18 cellular contexts compared by ENCODE assay signal in the genomic region with DNA sequence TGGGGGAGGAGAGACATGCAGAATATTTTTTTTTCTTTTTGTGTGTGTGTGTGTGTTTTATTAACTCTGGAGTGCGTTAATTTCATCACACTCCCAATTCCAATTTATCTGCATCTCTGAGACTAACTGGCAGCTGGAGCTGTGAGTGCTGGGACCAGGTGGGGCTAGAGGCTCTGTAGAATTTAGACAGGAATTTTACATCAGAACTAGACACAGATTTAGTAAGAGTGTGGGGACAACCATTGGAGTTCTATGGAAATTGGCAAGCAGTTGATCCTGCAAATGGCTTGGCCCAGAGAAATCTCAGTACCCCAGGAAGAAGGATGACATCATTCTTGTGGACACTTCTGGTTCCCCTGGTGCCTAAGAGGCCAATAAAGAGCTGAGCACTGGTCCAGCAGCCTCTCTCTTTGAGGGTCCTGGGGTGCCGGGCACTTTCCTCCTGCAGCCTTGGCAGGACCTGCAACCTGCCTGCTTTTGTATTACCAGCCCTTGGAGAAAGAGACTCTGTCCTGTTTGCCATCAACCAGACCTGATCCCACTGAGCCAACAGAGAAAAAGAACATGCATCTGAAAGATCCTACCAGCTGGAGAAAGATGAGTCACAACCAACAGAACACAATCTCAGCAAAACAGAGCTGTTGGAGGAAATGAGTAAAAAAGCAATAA.
DNase-seq lines count a peak whose midpoint lies in the region; ATAC-seq, FAIRE-seq and TF ChIP-seq lines count a peak whose summit lies in the region.
"Had no signal": no experiment of that assay in that cellular context is flagged by ENCODE, and none has a peak within 500 bp of the region (broad histone marks: within the 10 kb centered on the region; RNA-seq: fewer than 3 reads in every experiment).

No MANE protein-coding gene starts in this region.

- H2AFZ ChIP-seq in ACC112 (ENCODE audit: low read length, unreplicated experiment) = peak overlapping the region; percentile 77
- H2AFZ ChIP-seq in hepatocyte = no peak overlapping the region
- H2AFZ ChIP-seq: parathyroid adenoma had no signal

- peak overlapping the region; percentile 51; the same call in 1 of the 2 replicates for H3K4me3 ChIP-seq in ACC112 (ENCODE audit: low read depth, low read length)
- no peak overlapping the region for H3K4me3 ChIP-seq in hepatocyte
- H3K4me3 ChIP-seq: adrenal gland, thyroid gland had no signal

- H3K4me2 ChIP-seq in hepatocyte = no peak overlapping the region
- H3K4me2 ChIP-seq: KMS-11 had no signal

- H3K27ac Mint-ChIP-seq in brain = peak overlapping the region; percentile 14 to 93 (median 82)
- H3K27ac Mint-ChIP-seq: B cell had no signal

- no peaks in the 10 kb centered on the region for H3K9me2 ChIP-seq in hepatocyte (replicated peaks; ENCODE audit: insufficient read depth)

- H3K9me3 ChIP-seq in hepatocyte (ENCODE audit: low read depth) = no peaks in the 10 kb centered on the region
- H3K9me3 ChIP-seq: adrenal gland, thyroid gland had no signal

- H3K27me3 Mint-ChIP-seq in brain = no peaks in the 10 kb centered on the region

- H3K27ac ChIP-seq in ACC112 (ENCODE audit: low read depth, low read length) (peak overlapping the region; percentile 32; the same call in 1 of the 2 replicates), hepatocyte (no peak overlapping the region)
- H3K27ac ChIP-seq: adrenal gland, KMS-11, parathyroid adenoma, thyroid gland had no signal

- no peak for ATAC-seq in HG03025 (IDR thresholded peaks at IDR 0.05; ENCODE audit: low FRiP score, unreplicated experiment)
- ATAC-seq: left lobe of liver had no signal

- TF ChIP-seq CTCF in brain (conservative IDR thresholded peaks at IDR 0.05) = no peak
- TF ChIP-seq CTCF in hepatocyte (IDR thresholded peaks at IDR 0.05; ENCODE audit: poor library complexity) = no peak

- no peak for FAIRE-seq in HTR-8/SVneo (lab: Jason Lieb, UNC)
- FAIRE-seq: frontal cortex, G401.6 had no signal

- H3K27me3 ChIP-seq in ACC112 (ENCODE audit: insufficient read depth, low read length) (no peaks in the 10 kb centered on the region), hepatocyte (no peaks in the 10 kb centered on the region)
- H3K27me3 ChIP-seq: adrenal gland, thyroid gland had no signal

- H3K36me3 ChIP-seq in ACC112 (ENCODE audit: insufficient read depth, low read length) = no peaks in the 10 kb centered on the region
- no peaks in the 10 kb centered on the region for H3K36me3 ChIP-seq in hepatocyte (replicated peaks; ENCODE audit: insufficient read depth, low read depth)
- H3K36me3 ChIP-seq: adrenal gland, thyroid gland had no signal

- peaks cover 24% of the 10 kb centered on the region for H3K4me1 Mint-ChIP-seq in brain
- H3K4me1 Mint-ChIP-seq: B cell had no signal

- WGBS in hepatocyte (ENCODE audit: low lambda C conversion rate, missing lambda C conversion rate) = 80% methylated on average over 2 of the region's 2 CpGs

- H4K20me1 ChIP-seq in hepatocyte (ENCODE audit: insufficient read depth, poor library complexity, severe bottlenecking) = no peaks in the 10 kb centered on the region

- H3K79me2 ChIP-seq in ACC112 (ENCODE audit: control insufficient read depth, insufficient read depth, low read length, unreplicated experiment) (no peaks in the 10 kb centered on the region), hepatocyte (no peaks in the 10 kb centered on the region)
- H3K79me2 ChIP-seq: parathyroid adenoma had no signal

- H3K4me3 Mint-ChIP-seq in brain = peak overlapping the region in 2 of 5 experiments; percentile 33 to 35
- H3K4me3 Mint-ChIP-seq: B cell had no signal

- peak; percentile 22 for DNase-seq in HTR-8/SVneo (ENCODE audit: insufficient read length, low spot score)
- peak; percentile 8 for DNase-seq in hepatocyte (ENCODE audit: low spot score)
- DNase-seq in activated T-cell treated with anti-CD3 and anti-CD28 coated beads for 4 hours = no peak
- no peak for DNase-seq in NCI-H82 (lab: John Stamatoyannopoulos, UW)
- no peak for DNase-seq in NCI-H2227 treated with DMSO at 0.1 percent for 48 hours (lab: John Stamatoyannopoulos, UW)
- DNase-seq: adrenal gland, NCI-H2107, T1000, thyroid gland had no signal

- H3K9me3 Mint-ChIP-seq in brain = peaks cover 9 to 24% (median 10%) of the 10 kb centered on the region in 5 experiments

- H3K4me1 ChIP-seq in ACC112 (ENCODE audit: control insufficient read depth, insufficient read depth, low read length, unreplicated experiment) (peaks cover 16% of the 10 kb centered on the region), hepatocyte (ENCODE audit: insufficient read depth) (no peaks in the 10 kb centered on the region)
- H3K4me1 ChIP-seq: adrenal gland, parathyroid adenoma, thyroid gland had no signal

- no peaks in the 10 kb centered on the region for H3K36me3 Mint-ChIP-seq in brain

Comparison
In these comparisons a context has a peak if more than half of its experiments do, and no peak if none do; other contexts are left out.
1. DNase-seq: peak in HTR-8/SVneo (single experiment) and hepatocyte (single experiment); none in activated T-cell treated with anti-CD3 and anti-CD28 coated beads for 4 hours (single experiment), NCI-H82 (single experiment) and NCI-H2227 treated with DMSO at 0.1 percent for 48 hours (single experiment).